ENCODE assay signal across 10 cellular contexts in genomic region chrX:38948046-38948445, GRCh38.
"Had no signal": no experiment of that assay in that cellular context is flagged by ENCODE, and none has a peak within 500 bp of the region (broad histone marks: within the 10 kb centered on the region; RNA-seq: fewer than 3 reads in every experiment).

No MANE protein-coding gene starts in this region.

- H3K4me3 ChIP-seq: GM23248 had no signal

- H2AFZ ChIP-seq: GM23248 had no signal

- H3K27ac Mint-ChIP-seq: H9, HFFc6 had no signal

- H3K4me2 ChIP-seq: KMS-11 had no signal

- H3K27ac ChIP-seq: GM23248, KMS-11 had no signal

- FAIRE-seq: HTR-8/SVneo had no signal

- DNase-seq: GM23248, GOT3, H9, HCEC 1CT, HFFc6, IMR-90, Karpas-422, KBM-7 had no signal

- H3K4me1 Mint-ChIP-seq: H9 had no signal

- H3K9ac ChIP-seq: GM23248, KMS-11 had no signal

- H3K4me3 Mint-ChIP-seq: H9, HFFc6 had no signal
